ENCODE assay signal across 8 cellular contexts in the genomic region with DNA sequence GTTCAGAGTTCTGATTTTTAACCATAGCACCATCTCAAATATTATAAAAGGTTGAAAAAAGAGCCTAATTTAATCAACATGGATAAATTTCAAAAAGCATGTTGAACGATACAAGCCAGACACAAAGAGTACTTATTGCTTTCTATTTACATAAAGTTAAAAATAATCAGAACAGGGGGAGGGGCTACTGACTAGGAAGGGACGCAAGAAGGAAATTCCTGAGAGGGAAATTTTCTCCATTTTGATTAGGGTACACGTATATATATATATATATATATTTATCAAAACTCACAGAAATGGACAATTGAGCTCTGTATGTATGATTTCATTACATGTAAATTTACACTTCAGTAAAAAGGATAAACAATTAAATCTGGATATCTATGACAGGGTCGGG. TPM values are rescaled to one million over a fixed set of nuclear protein-coding genes. Genes with fewer than 3 reads are reported as not detected.
A peak's percentile ranks its signal among the peaks of the same experiment; 100 is the strongest.
DNase-seq lines count a peak whose midpoint lies in the region; ATAC-seq and TF ChIP-seq lines count a peak whose summit lies in the region.

No MANE protein-coding gene starts in this region.

- no peak overlapping the region for H3K56ac ChIP-seq in IMR-90 (ENCODE audit: extremely low read depth, insufficient read depth, low read length)

- no peaks in the 10 kb centered on the region for H4K20me1 ChIP-seq in IMR-90 (ENCODE audit: insufficient read depth, low read length)

- peaks cover 5% of the 10 kb centered on the region for H3K36me3 Mint-ChIP-seq in activated naive CD8-positive, alpha-beta T cell treated with anti-CD3 and anti-CD28 coated beads, Interleukin-2, amount 10 ng/mL, durations not matched to agents 7 days and 5 days
- H3K36me3 Mint-ChIP-seq in stimulated activated memory B cell treated with anti-CD40 and anti-IgM and Interleukin-4, amounts not matched to agents 10 μg/mL and 1 μg/mL and 100 μg/mL, for 72 hours = peaks cover 6% of the 10 kb centered on the region

- in situ Hi-C loops in IMR-90 (cut with MboI; ENCODE audit: low sequenced_read_pairs) = no loop called here

- peak overlapping the region; percentile 86 for H4K5ac ChIP-seq in IMR-90 (ENCODE audit: low read depth, low read length)

- H3K27ac ChIP-seq in IMR-90 (ENCODE audit: insufficient read depth, low read length) = peak overlapping the region; percentile 73
- no peak overlapping the region for H3K27ac ChIP-seq in iPS-18a (ENCODE audit: low read length)

- no TSS peak for BruUV-seq in IMR-90 (replicated peaks; lab: Mats Ljungman, UMichigan)

- H3K9ac ChIP-seq in IMR-90 (ENCODE audit: low read depth, low read length) (peak overlapping the region; percentile 66), iPS-18a (ENCODE audit: low read length) (no peak overlapping the region)

- H3K27me3 Mint-ChIP-seq in activated naive CD8-positive, alpha-beta T cell treated with anti-CD3 and anti-CD28 coated beads, Interleukin-2, amount 10 ng/mL, durations not matched to agents 7 days and 5 days = no peaks in the 10 kb centered on the region
- H3K27me3 Mint-ChIP-seq in stimulated activated memory B cell treated with anti-CD40 and anti-IgM and Interleukin-4, amounts not matched to agents 10 μg/mL and 1 μg/mL and 100 μg/mL, for 72 hours = no peaks in the 10 kb centered on the region

- no peak for TF ChIP-seq POLR2A in IMR-90 (IDR thresholded peaks at IDR 0.05; ENCODE audit: low read depth, low read length)

- peak overlapping the region; percentile 94 for H2AFZ ChIP-seq in IMR-90 (replicated peaks; ENCODE audit: low read length, poor library complexity)

- H3K27me3 ChIP-seq in IMR-90 (ENCODE audit: control insufficient read depth, insufficient read depth, low read length) (no peaks in the 10 kb centered on the region), iPS-18a (ENCODE audit: control insufficient read depth, insufficient read depth, low read length) (no peaks in the 10 kb centered on the region)

- peaks cover 3% of the 10 kb centered on the region for H3K4me1 Mint-ChIP-seq in activated naive CD8-positive, alpha-beta T cell treated with anti-CD3 and anti-CD28 coated beads, Interleukin-2, amount 10 ng/mL, durations not matched to agents 7 days and 5 days
- H3K4me1 Mint-ChIP-seq in stimulated activated memory B cell treated with anti-CD40 and anti-IgM and Interleukin-4, amounts not matched to agents 10 μg/mL and 1 μg/mL and 100 μg/mL, for 72 hours = peaks cover 5% of the 10 kb centered on the region

- TF ChIP-seq RAD21 in IMR-90 (IDR thresholded peaks at IDR 0.05; ENCODE audit: low read length) = no peak

- peak overlapping the region; percentile 92 for H3K4ac ChIP-seq in IMR-90 (ENCODE audit: low read depth, low read length)

- H2BK120ac ChIP-seq in IMR-90 (ENCODE audit: low read depth, low read length) = peak overlapping the region; percentile 68

- intact Hi-C loops in IMR-90 (cut with micrococcal nuclease) = loop anchor here (1.0 to 10.0 kb wide), 3 partner anchors 104 to 1304 kb away; no protein-coding TSS in a partner anchor

- H3K36me3 ChIP-seq in IMR-90 (ENCODE audit: control insufficient read depth, insufficient read depth, low read length) = no peaks in the 10 kb centered on the region
- no peaks in the 10 kb centered on the region for H3K36me3 ChIP-seq in iPS-18a (ENCODE audit: control insufficient read depth, low read depth, low read length)

- peak overlapping the region; percentile 94 for H3K14ac ChIP-seq in IMR-90 (replicated peaks; ENCODE audit: low read depth, low read length)

- H3K4me1 ChIP-seq in IMR-90 (ENCODE audit: control insufficient read depth, insufficient read depth, low read length) (no peaks in the 10 kb centered on the region; the same call in 1 of the 2 replicates), iPS-18a (ENCODE audit: control insufficient read depth, low read depth, low read length) (peaks cover 5% of the 10 kb centered on the region)

- H3K9me3 ChIP-seq in IMR-90 (ENCODE audit: control insufficient read depth, insufficient read depth, low read length) = no peaks in the 10 kb centered on the region
- H3K9me3 ChIP-seq in iPS-18a (ENCODE audit: control insufficient read depth, low read depth, low read length) = peaks cover 15% of the 10 kb centered on the region

- H3K79me1 ChIP-seq in IMR-90 (ENCODE audit: low read depth in 1 of 2, low read length in 2 of 2) = peaks cover 9 to 13% of the 10 kb centered on the region in 2 experiments; a peak in 3 of 4 replicates

- H2AK5ac ChIP-seq in IMR-90 (ENCODE audit: low read depth, low read length) = no peak overlapping the region

- H3K4me2 ChIP-seq in IMR-90 (ENCODE audit: low read depth, low read length) = peak overlapping the region; percentile 53; the same call in 1 of the 2 replicates

- 0 out of 2 replicates have a peak, but pooled peaks cover 3% of the 10 kb centered on the region for H3K9me1 ChIP-seq in IMR-90 (ENCODE audit: insufficient read depth, low read length)

- peak overlapping the region; percentile 88 for H3K27ac Mint-ChIP-seq in activated naive CD8-positive, alpha-beta T cell treated with anti-CD3 and anti-CD28 coated beads, Interleukin-2, amount 10 ng/mL, durations not matched to agents 7 days and 5 days
- H3K27ac Mint-ChIP-seq in stimulated activated memory B cell treated with anti-CD40 and anti-IgM and Interleukin-4, amounts not matched to agents 10 μg/mL and 1 μg/mL and 100 μg/mL, for 72 hours = peak overlapping the region; percentile 91

- TF ChIP-seq CTCF in IMR-90 (conservative IDR thresholded peaks at IDR 0.05; ENCODE audit: low read depth, low read length) = no peak

- H4K8ac ChIP-seq in IMR-90 (ENCODE audit: low read depth in 2 of 2, low read length in 2 of 2) = peak overlapping the region in 1 of 2 experiments; percentile 80; a peak in 3 of 4 replicates

- DNase-seq in SIG-M5 treated with dmso at 0.1 percent for 504 hours (lab: John Stamatoyannopoulos, UW; ENCODE audit: unreplicated experiment) (peak; percentile 8), SIG-M5 (lab: John Stamatoyannopoulos, UW) (no peak), IMR-90 (peak; percentile 14), hypothalamus (lab: John Stamatoyannopoulos, UW) (no peak)
- DNase-seq in activated naive CD8-positive, alpha-beta T cell treated with anti-CD3 and anti-CD28 coated beads, Interleukin-2, amount 10 ng/mL, durations not matched to agents 7 days and 5 days = no peak
- DNase-seq in NK-92 treated with Interleukin-12 subunit alpha and Interleukin-12 subunit beta, amount 100 ng/mL, for 24 hours (lab: John Stamatoyannopoulos, UW) = no peak

- H3K9me3 Mint-ChIP-seq in activated naive CD8-positive, alpha-beta T cell treated with anti-CD3 and anti-CD28 coated beads, Interleukin-2, amount 10 ng/mL, durations not matched to agents 7 days and 5 days = no peaks in the 10 kb centered on the region
- no peaks in the 10 kb centered on the region for H3K9me3 Mint-ChIP-seq in stimulated activated memory B cell treated with anti-CD40 and anti-IgM and Interleukin-4, amounts not matched to agents 10 μg/mL and 1 μg/mL and 100 μg/mL, for 72 hours

- dilution Hi-C loops in IMR-90 (cut with HindIII; ENCODE audit: low sequenced_read_pairs, unreplicated experiment) = no loop called here

- peak overlapping the region; percentile 69; the same call in 1 of the 2 replicates for H3K18ac ChIP-seq in IMR-90 (ENCODE audit: low read depth, low read length)

- peak overlapping the region; percentile 87 for H2AK9ac ChIP-seq in IMR-90 (replicated peaks; ENCODE audit: low read depth, low read length, poor library complexity)

- peak overlapping the region; percentile 75 for H2BK5ac ChIP-seq in IMR-90 (ENCODE audit: low read depth, low read length, poor library complexity, severe bottlenecking)

- peak overlapping the region; percentile 89 for H3K4me3 Mint-ChIP-seq in activated naive CD8-positive, alpha-beta T cell treated with anti-CD3 and anti-CD28 coated beads, Interleukin-2, amount 10 ng/mL, durations not matched to agents 7 days and 5 days
- H3K4me3 Mint-ChIP-seq in stimulated activated memory B cell treated with anti-CD40 and anti-IgM and Interleukin-4, amounts not matched to agents 10 μg/mL and 1 μg/mL and 100 μg/mL, for 72 hours = peak overlapping the region; percentile 92

- peak overlapping the region; percentile 12; the same call in 1 of the 2 replicates for H4K91ac ChIP-seq in IMR-90 (ENCODE audit: insufficient read depth, low read depth, low read length)

- H3K23ac ChIP-seq in IMR-90 (ENCODE audit: low read depth, low read length) = peak overlapping the region; percentile 89; the same call in 1 of the 2 replicates

- no peak overlapping the region for H2BK20ac ChIP-seq in IMR-90 (ENCODE audit: low read depth, low read length)

- WGBS in IMR-90 (ENCODE audit: extremely low coverage in 2 of 2, insufficient read length in 1 of 2), 2 experiments = no CpG with 5 or more reads among the region's 4 CpGs

- CTCF ChIA-PET in IMR-90 (lab: Yijun Ruan, JAX) = interaction anchor here (0.6 kb wide), 1 partner anchor 1304 kb away, joined by 3 read pairs; no protein-coding TSS in a partner anchor

- 0 out of 2 replicates have a peak, but pooled peaks have one; percentile 6 for ATAC-seq in IMR-90 (ENCODE audit: low read depth)
- no peak for ATAC-seq in activated naive CD8-positive, alpha-beta T cell treated with anti-CD3 and anti-CD28 coated beads, Interleukin-2, amount 10 ng/mL, durations not matched to agents 7 days and 5 days (ENCODE audit: low read depth)
- ATAC-seq in stimulated activated memory B cell treated with anti-CD40 and anti-IgM and Interleukin-4, amounts not matched to agents 10 μg/mL and 1 μg/mL and 100 μg/mL, for 72 hours = no peak

- H2BK15ac ChIP-seq in IMR-90 (ENCODE audit: low read depth, low read length) = no peak overlapping the region

- H3K4me3 ChIP-seq in IMR-90 (ENCODE audit: insufficient read depth, low read depth, low read length) = peak overlapping the region; percentile 84
- H3K4me3 ChIP-seq in iPS-18a (ENCODE audit: low read length) = peak overlapping the region; percentile 57

- POLR2A ChIA-PET in IMR-90 (lab: Charles Lee; ENCODE audit: unreplicated experiment) = no interaction called here
- POLR2A ChIA-PET in activated naive CD8-positive, alpha-beta T cell treated with anti-CD3 and anti-CD28 coated beads, Interleukin-2, amount 10 ng/mL, durations not matched to agents 7 days and 5 days (lab: Charles Lee) = interaction anchor here (0.7 to 1.4 kb wide), 3 partner anchors 73 to 134 kb away, joined by 3 to 11 read pairs (median 4); no protein-coding TSS in a partner anchor

RNA-seq across cellular contexts. Expression of gene MBTPS2, which starts 0.5 kb away (rescaled TPM):
- total RNA-seq in IMR-90 (2012; rRNA removed) = 4.7 and 6.9 TPM in 2 replicates
- polyA plus RNA-seq in IMR-90 (2012; rRNA removed) = 10.2 and 12.4 TPM in 2 replicates
- polyA plus RNA-seq in IMR-90 (2012; cell fraction: cytosol; rRNA removed) = 2.6 and 3.7 TPM in 2 replicates
- 1.3 and 5.8 TPM in 2 replicates for polyA plus RNA-seq in IMR-90 (2012; cell fraction: nucleus; rRNA removed; ENCODE audit: low replicate concordance)
- 1 to 10 TPM; 8.1 to 9.0 TPM for total RNA-seq in activated naive CD8-positive, alpha-beta T cell treated with anti-CD3 and anti-CD28 coated beads, Interleukin-2, amount 10 ng/mL, durations not matched to agents 7 days and 5 days

RNA-seq across cellular contexts. Expression of gene YY2, which starts 16.9 kb away (rescaled TPM):
- 0.72 and 1.1 TPM in 2 replicates for total RNA-seq in IMR-90 (2012; rRNA removed)
- 2.5 TPM in 2 replicates for polyA plus RNA-seq in IMR-90 (2012; rRNA removed)
- polyA plus RNA-seq in IMR-90 (2012; cell fraction: cytosol; rRNA removed) = 1.1 and 1.2 TPM in 2 replicates
- 2.6 and 2.7 TPM in 2 replicates for polyA plus RNA-seq in IMR-90 (2012; cell fraction: nucleus; rRNA removed; ENCODE audit: low replicate concordance)
- total RNA-seq in activated naive CD8-positive, alpha-beta T cell treated with anti-CD3 and anti-CD28 coated beads, Interleukin-2, amount 10 ng/mL, durations not matched to agents 7 days and 5 days = 1 to 10 TPM; 1.4 to 1.5 TPM

Comparison
In these comparisons a context has a peak if more than half of its experiments do, and no peak if none do; other contexts are left out.
1. DNase-seq: peak in SIG-M5 treated with dmso at 0.1 percent for 504 hours (single experiment) and IMR-90 (single experiment); none in SIG-M5 (single experiment), activated naive CD8-positive, alpha-beta T cell treated with anti-CD3 and anti-CD28 coated beads, Interleukin-2, amount 10 ng/mL, durations not matched to agents 7 days and 5 days (single experiment), hypothalamus (0 of 51) and NK-92 treated with Interleukin-12 subunit alpha and Interleukin-12 subunit beta, amount 100 ng/mL, for 24 hours (single experiment).